6 cellular contexts compared by ENCODE assay signal in genomic region chr7:141737118-141737835, GRCh38. TPM values are rescaled to one million over a fixed set of nuclear protein-coding genes. Genes with fewer than 3 reads are reported as not detected.
DNase-seq lines count a peak whose midpoint lies in the region; ATAC-seq and TF ChIP-seq lines count a peak whose summit lies in the region.

No MANE protein-coding gene starts in this region.

- TF ChIP-seq POLR2A in body of pancreas (IDR thresholded peaks at IDR 0.05) = no peak

- H3K27ac Mint-ChIP-seq in natural killer cell treated with Interleukin-12 subunit alpha and Interleukin-12 subunit beta and Interleukin-15 and Interleukin-18, amount 100 ng/mL, for 72 hours = peak overlapping the region; percentile 89 to 98

- H3K4me3 Mint-ChIP-seq in natural killer cell treated with Interleukin-12 subunit alpha and Interleukin-12 subunit beta and Interleukin-15 and Interleukin-18, amount 100 ng/mL, for 72 hours = peak overlapping the region; percentile 97

- no peak for TF ChIP-seq CTCF in C4-2B (conservative IDR thresholded peaks at IDR 0.05)
- no peak for TF ChIP-seq CTCF in body of pancreas (IDR thresholded peaks at IDR 0.05)

- H3K4me3 ChIP-seq in MG63 = peak overlapping the region; percentile 93
- peak overlapping the region in 1 of 2 donors; percentile 91 for H3K4me3 ChIP-seq in body of pancreas

- H3K4me1 ChIP-seq in body of pancreas = peaks cover 21% of the 10 kb centered on the region

- no peaks in the 10 kb centered on the region for H3K9me3 Mint-ChIP-seq in natural killer cell treated with Interleukin-12 subunit alpha and Interleukin-12 subunit beta and Interleukin-15 and Interleukin-18, amount 100 ng/mL, for 72 hours

- DNase-seq in MG63 (peak; percentile 1), body of pancreas (peak; percentile 16 to 31 (median 22))
- no peak for DNase-seq in natural killer cell treated with Interleukin-12 subunit alpha and Interleukin-12 subunit beta and Interleukin-15 and Interleukin-18, amount 100 ng/mL, for 72 hours (ENCODE audit: low spot score)
- DNase-seq in stimulated activated CD4-positive, alpha-beta T cell treated with anti-CD3 and anti-CD28 coated beads, Interleukin-2, amount 100 ng/mL, for 24 hours = no peak

- H3K36me3 ChIP-seq in MG63 (peaks cover 25% of the 10 kb centered on the region), body of pancreas (replicated peaks in 1 of 2; ENCODE audit: insufficient read depth in 1 of 2, low read depth in 2 of 2) (peaks cover 0 to 8% of the 10 kb centered on the region in 2 donors)

- peak overlapping the region; percentile 82 for H3K27ac ChIP-seq in C4-2B
- peak overlapping the region in 3 of 4 donors; percentile 66 to 90 (median 88) for H3K27ac ChIP-seq in body of pancreas

- intact Hi-C loops in body of pancreas (cut with DNase I) = loop anchor here (10.0 kb wide), 1 partner anchor 72 kb away; no protein-coding TSS in a partner anchor

- peaks cover 28 to 42% of the 10 kb centered on the region in 2 donors for H3K4me1 Mint-ChIP-seq in natural killer cell treated with Interleukin-12 subunit alpha and Interleukin-12 subunit beta and Interleukin-15 and Interleukin-18, amount 100 ng/mL, for 72 hours (ENCODE audit: low read depth in 2 of 2)

- 56 to 59% methylated on average over 11 of the region's 11 CpGs for WGBS in body of pancreas, 2 donors

- H3K27me3 ChIP-seq in MG63 (no peaks in the 10 kb centered on the region), body of pancreas (no peaks in the 10 kb centered on the region)

- peaks cover 22% of the 10 kb centered on the region for H3K36me3 Mint-ChIP-seq in natural killer cell treated with Interleukin-12 subunit alpha and Interleukin-12 subunit beta and Interleukin-15 and Interleukin-18, amount 100 ng/mL, for 72 hours

- ATAC-seq in body of pancreas = no peak
- no peak for ATAC-seq in natural killer cell treated with Interleukin-12 subunit alpha and Interleukin-12 subunit beta and Interleukin-15 and Interleukin-18, amount 100 ng/mL, for 72 hours
- ATAC-seq in HG02610 (IDR thresholded peaks at IDR 0.05; ENCODE audit: unreplicated experiment) = no peak

- no peaks in the 10 kb centered on the region for H3K27me3 Mint-ChIP-seq in natural killer cell treated with Interleukin-12 subunit alpha and Interleukin-12 subunit beta and Interleukin-15 and Interleukin-18, amount 100 ng/mL, for 72 hours

- no peaks in the 10 kb centered on the region for H3K9me3 ChIP-seq in MG63
- no peaks in the 10 kb centered on the region for H3K9me3 ChIP-seq in body of pancreas

RNA-seq across cellular contexts. Expression of gene SSBP1, which starts 0.9 kb away (rescaled TPM):
- total RNA-seq in MG63 (2014; rRNA removed; shearing (Covaris generic); ENCODE audit: low replicate concordance) = 135 and 212 TPM in 2 replicates
- 10 to 100 TPM; 32.6 to 52.9 TPM for total RNA-seq in body of pancreas
- 100 to 1,000 TPM; 163 to 208 TPM for total RNA-seq in natural killer cell treated with Interleukin-12 subunit alpha and Interleukin-12 subunit beta and Interleukin-15 and Interleukin-18, amount 100 ng/mL, for 72 hours

RNA-seq across cellular contexts. Expression of gene TAS2R3, which starts 26.6 kb away (rescaled TPM):
- total RNA-seq in MG63 (2014; rRNA removed; shearing (Covaris generic); ENCODE audit: low replicate concordance) = not detected in 2 replicates
- total RNA-seq in body of pancreas = 1 to 10 TPM in 1 of 2 donors, not detected in 1; 2.6 TPM
- total RNA-seq in natural killer cell treated with Interleukin-12 subunit alpha and Interleukin-12 subunit beta and Interleukin-15 and Interleukin-18, amount 100 ng/mL, for 72 hours = 1 to 10 TPM in 1 of 2 donors, under 1 TPM in 1; 0.78 to 3.3 TPM

RNA-seq across cellular contexts. Expression of gene WEE2, which starts 29.1 kb away (rescaled TPM):
- not detected in 2 replicates for total RNA-seq in MG63 (2014; rRNA removed; shearing (Covaris generic); ENCODE audit: low replicate concordance)
- total RNA-seq in body of pancreas = not detected
- total RNA-seq in natural killer cell treated with Interleukin-12 subunit alpha and Interleukin-12 subunit beta and Interleukin-15 and Interleukin-18, amount 100 ng/mL, for 72 hours = under 1 TPM in 1 of 2 donors, not detected in 1; 0.17 TPM

RNA-seq across cellular contexts. Expression of gene DENND11, which starts 35.3 kb away (rescaled TPM):
- total RNA-seq in MG63 (2014; rRNA removed; shearing (Covaris generic); ENCODE audit: low replicate concordance) = 1.3 and 2.1 TPM in 2 replicates
- 10 to 100 TPM; 17.8 to 31.9 TPM for total RNA-seq in body of pancreas
- 10 to 100 TPM; 24.7 to 40.0 TPM for total RNA-seq in natural killer cell treated with Interleukin-12 subunit alpha and Interleukin-12 subunit beta and Interleukin-15 and Interleukin-18, amount 100 ng/mL, for 72 hours

RNA-seq across cellular contexts. Expression of gene TAS2R4, which starts 39.2 kb away (rescaled TPM):
- not detected in 2 replicates for total RNA-seq in MG63 (2014; rRNA removed; shearing (Covaris generic); ENCODE audit: low replicate concordance)
- total RNA-seq in body of pancreas = 1 to 10 TPM; 1.3 to 3.4 TPM
- total RNA-seq in natural killer cell treated with Interleukin-12 subunit alpha and Interleukin-12 subunit beta and Interleukin-15 and Interleukin-18, amount 100 ng/mL, for 72 hours = 1 to 10 TPM in 1 of 2 donors, under 1 TPM in 1; 0.69 to 1.8 TPM

Comparison
In these comparisons a context has a peak if more than half of its experiments do, and no peak if none do; other contexts are left out.
1. DNase-seq: peak in MG63 (single experiment) and body of pancreas (4 of 4); none in natural killer cell treated with Interleukin-12 subunit alpha and Interleukin-12 subunit beta and Interleukin-15 and Interleukin-18, amount 100 ng/mL, for 72 hours (single experiment) and stimulated activated CD4-positive, alpha-beta T cell treated with anti-CD3 and anti-CD28 coated beads, Interleukin-2, amount 100 ng/mL, for 24 hours (0 of 2).